ENCODE assay signal across 10 cellular contexts in genomic region chr17:40167685-40168261, GRCh38. TPM values are rescaled to one million over a fixed set of nuclear protein-coding genes. Genes with fewer than 3 reads are reported as not detected.
DNase-seq lines count a peak whose midpoint lies in the region; ATAC-seq and TF ChIP-seq lines count a peak whose summit lies in the region.
"Had no signal": no experiment of that assay in that cellular context is flagged by ENCODE, and none has a peak within 500 bp of the region (broad histone marks: within the 10 kb centered on the region; RNA-seq: fewer than 3 reads in every experiment).

No MANE protein-coding gene starts in this region.

- ATAC-seq in activated T-helper 17 cell treated with anti-CD3 and anti-CD28 coated beads, Interleukin-2, amount 50 U/mL, for 72 hours (replicated peaks), result peak; percentile 9
- ATAC-seq in left lobe of liver, result peak; percentile 5
- ATAC-seq in stimulated activated memory B cell treated with anti-CD40 and anti-IgM and Interleukin-4, amounts not matched to agents 10 μg/mL and 1 μg/mL and 100 μg/mL, for 72 hours, result no peak

- H3K4me3 ChIP-seq in A673 (ENCODE audit: low read depth, low read length, poor library complexity, severe bottlenecking), result no peak overlapping the region
- H3K4me3 ChIP-seq: K562 had no signal

- intact Hi-C loops in A673 (cut with micrococcal nuclease; ENCODE audit: unreplicated experiment), result loop anchor here (1.0 kb wide), 1 partner anchor 154 kb away; no protein-coding TSS in a partner anchor

- no peak for TF ChIP-seq CTCF in A673 (conservative IDR thresholded peaks at IDR 0.05; ENCODE audit: low read depth, low read length)

- H3K9me3 Mint-ChIP-seq in T-helper 1 cell treated with Interleukin-12 subunit alpha and Interleukin-12 subunit beta and Interleukin-4 antibody, amounts not matched to agents 30 μg/mL and 1 μg/mL, for 36 hours, result no peaks in the 10 kb centered on the region
- H3K9me3 Mint-ChIP-seq in activated T-helper 17 cell treated with anti-CD3 and anti-CD28 coated beads, Interleukin-2, amount 50 U/mL, for 72 hours, result no peaks in the 10 kb centered on the region
- H3K9me3 Mint-ChIP-seq in stimulated activated memory B cell treated with anti-CD40 and anti-IgM and Interleukin-4, amounts not matched to agents 10 μg/mL and 1 μg/mL and 100 μg/mL, for 72 hours, result no peaks in the 10 kb centered on the region

- peak overlapping the region; percentile 47 for H3K27ac Mint-ChIP-seq in T-helper 1 cell treated with Interleukin-12 subunit alpha and Interleukin-12 subunit beta and Interleukin-4 antibody, amounts not matched to agents 30 μg/mL and 1 μg/mL, for 36 hours
- H3K27ac Mint-ChIP-seq in activated T-helper 17 cell treated with anti-CD3 and anti-CD28 coated beads, Interleukin-2, amount 50 U/mL, for 72 hours, result peak overlapping the region; percentile 53
- peak overlapping the region; percentile 45 for H3K27ac Mint-ChIP-seq in stimulated activated memory B cell treated with anti-CD40 and anti-IgM and Interleukin-4, amounts not matched to agents 10 μg/mL and 1 μg/mL and 100 μg/mL, for 72 hours

- no peak overlapping the region for H3K27ac ChIP-seq in A673 (ENCODE audit: low read depth, low read length, poor library complexity, severe bottlenecking)

- POLR2A ChIA-PET in A673 (lab: Charles Lee; ENCODE audit: low non-redundant PET), result no interaction called here

- CTCF ChIA-PET in A673 (lab: Charles Lee), result interaction anchor here (1.0 to 1.6 kb wide), 2 partner anchors 24 to 55 kb away, joined by 4 to 11 read pairs; no protein-coding TSS in a partner anchor

- peaks cover 53% of the 10 kb centered on the region for H3K36me3 Mint-ChIP-seq in T-helper 1 cell treated with Interleukin-12 subunit alpha and Interleukin-12 subunit beta and Interleukin-4 antibody, amounts not matched to agents 30 μg/mL and 1 μg/mL, for 36 hours (ENCODE audit: low read depth)
- H3K36me3 Mint-ChIP-seq in activated T-helper 17 cell treated with anti-CD3 and anti-CD28 coated beads, Interleukin-2, amount 50 U/mL, for 72 hours (ENCODE audit: low read depth), result peaks cover 100% of the 10 kb centered on the region
- H3K36me3 Mint-ChIP-seq in stimulated activated memory B cell treated with anti-CD40 and anti-IgM and Interleukin-4, amounts not matched to agents 10 μg/mL and 1 μg/mL and 100 μg/mL, for 72 hours, result peaks cover 67% of the 10 kb centered on the region

- H3K4me3 Mint-ChIP-seq in T-helper 1 cell treated with Interleukin-12 subunit alpha and Interleukin-12 subunit beta and Interleukin-4 antibody, amounts not matched to agents 30 μg/mL and 1 μg/mL, for 36 hours, result no peak overlapping the region
- H3K4me3 Mint-ChIP-seq in activated T-helper 17 cell treated with anti-CD3 and anti-CD28 coated beads, Interleukin-2, amount 50 U/mL, for 72 hours, result no peak overlapping the region
- no peak overlapping the region for H3K4me3 Mint-ChIP-seq in stimulated activated memory B cell treated with anti-CD40 and anti-IgM and Interleukin-4, amounts not matched to agents 10 μg/mL and 1 μg/mL and 100 μg/mL, for 72 hours

- no peak for DNase-seq in T-helper 1 cell
- DNase-seq in left lobe of liver (ENCODE audit: low spot score), result no peak
- DNase-seq in A673 (ENCODE audit: low spot score), result no peak
- no peak for DNase-seq in stimulated activated CD4-positive, alpha-beta T cell treated with anti-CD3 and anti-CD28 coated beads, Interleukin-2, amount 100 ng/mL, for 24 hours
- DNase-seq in COR-L47 (lab: John Stamatoyannopoulos, UW), result no peak
- DNase-seq: 8988T had no signal

- H3K36me3 ChIP-seq in A673 (ENCODE audit: insufficient read depth, low read length, poor library complexity, severe bottlenecking), result peaks cover 60% of the 10 kb centered on the region

- no peaks in the 10 kb centered on the region for H3K9me3 ChIP-seq in A673 (ENCODE audit: low read depth, low read length, poor library complexity, severe bottlenecking)

- no peaks in the 10 kb centered on the region for H3K27me3 ChIP-seq in A673 (replicated peaks; ENCODE audit: insufficient read depth, low read depth, low read length, poor library complexity)

- peaks cover 5% of the 10 kb centered on the region for H3K4me1 Mint-ChIP-seq in T-helper 1 cell treated with Interleukin-12 subunit alpha and Interleukin-12 subunit beta and Interleukin-4 antibody, amounts not matched to agents 30 μg/mL and 1 μg/mL, for 36 hours (ENCODE audit: low read depth)
- peaks cover 4% of the 10 kb centered on the region for H3K4me1 Mint-ChIP-seq in activated T-helper 17 cell treated with anti-CD3 and anti-CD28 coated beads, Interleukin-2, amount 50 U/mL, for 72 hours
- peaks cover 11% of the 10 kb centered on the region for H3K4me1 Mint-ChIP-seq in stimulated activated memory B cell treated with anti-CD40 and anti-IgM and Interleukin-4, amounts not matched to agents 10 μg/mL and 1 μg/mL and 100 μg/mL, for 72 hours

- no peaks in the 10 kb centered on the region for H3K27me3 Mint-ChIP-seq in T-helper 1 cell treated with Interleukin-12 subunit alpha and Interleukin-12 subunit beta and Interleukin-4 antibody, amounts not matched to agents 30 μg/mL and 1 μg/mL, for 36 hours (ENCODE audit: low read depth)
- H3K27me3 Mint-ChIP-seq in activated T-helper 17 cell treated with anti-CD3 and anti-CD28 coated beads, Interleukin-2, amount 50 U/mL, for 72 hours, result no peaks in the 10 kb centered on the region
- H3K27me3 Mint-ChIP-seq in stimulated activated memory B cell treated with anti-CD40 and anti-IgM and Interleukin-4, amounts not matched to agents 10 μg/mL and 1 μg/mL and 100 μg/mL, for 72 hours, result no peaks in the 10 kb centered on the region

- no TSS peak for BruUV-seq in A673 (replicated peaks; lab: Mats Ljungman, UMichigan)

- H3K4me1 ChIP-seq in A673 (ENCODE audit: insufficient read depth, low read length, poor library complexity, severe bottlenecking), result no peaks in the 10 kb centered on the region

RNA-seq across cellular contexts. Expression of gene RAPGEFL1, which starts 9.5 kb away (rescaled TPM):
- total RNA-seq in activated T-helper 17 cell treated with anti-CD3 and anti-CD28 coated beads, Interleukin-2, amount 50 U/mL, for 72 hours, result 1 to 10 TPM; 9.4 to 9.9 TPM
- total RNA-seq in left lobe of liver, result 19.3 TPM
- total RNA-seq in A673 (2021), result 11.4 and 11.9 TPM in 2 replicates

RNA-seq across cellular contexts. Expression of gene CASC3, which starts 27.4 kb away (rescaled TPM):
- 100 to 1,000 TPM; 110 to 244 TPM for total RNA-seq in activated T-helper 17 cell treated with anti-CD3 and anti-CD28 coated beads, Interleukin-2, amount 50 U/mL, for 72 hours
- total RNA-seq in left lobe of liver (25.1 TPM), A673 (2021) (65.1 and 66.5 TPM in 2 replicates)

RNA-seq across cellular contexts. Expression of gene MSL1, which starts 46.0 kb away (rescaled TPM):
- total RNA-seq in activated T-helper 17 cell treated with anti-CD3 and anti-CD28 coated beads, Interleukin-2, amount 50 U/mL, for 72 hours, result 100 to 1,000 TPM in 1 of 2 donors, 10 to 100 TPM in 1; 80.5 to 114 TPM
- total RNA-seq in left lobe of liver (45.9 TPM), A673 (2021) (56.9 and 59.9 TPM in 2 replicates)

RNA-seq across cellular contexts. Expression of gene WIPF2, which starts 51.3 kb away (rescaled TPM):
- 10 to 100 TPM; 25.1 to 38.0 TPM for total RNA-seq in activated T-helper 17 cell treated with anti-CD3 and anti-CD28 coated beads, Interleukin-2, amount 50 U/mL, for 72 hours
- total RNA-seq in left lobe of liver (10.3 TPM), A673 (2021) (16.3 and 17.2 TPM in 2 replicates)
